Comparison of ENCODE assay signal across 19 cellular contexts in the genomic region with DNA sequence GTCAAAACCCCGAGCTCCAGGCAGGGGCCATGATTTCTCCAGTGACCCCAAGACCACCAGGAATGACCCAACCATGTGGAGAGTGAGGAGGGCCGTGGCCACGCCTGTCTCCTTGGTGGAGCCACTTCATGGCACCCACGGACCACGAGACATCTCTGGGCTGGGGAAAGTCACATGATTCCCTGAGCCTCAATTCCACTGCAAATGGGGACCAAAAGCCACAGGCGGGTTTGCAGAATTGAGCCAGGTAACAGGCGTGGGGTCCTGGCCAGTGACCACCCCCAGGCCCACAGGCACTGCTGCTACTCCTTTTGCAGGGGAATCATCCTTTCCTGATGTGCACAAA.
A peak's percentile ranks its signal among the peaks of the same experiment; 100 is the strongest.
DNase-seq lines count a peak whose midpoint lies in the region; ATAC-seq, FAIRE-seq and TF ChIP-seq lines count a peak whose summit lies in the region.
"Had no signal": no experiment of that assay in that cellular context is flagged by ENCODE, and none has a peak within 500 bp of the region (broad histone marks: within the 10 kb centered on the region; RNA-seq: fewer than 3 reads in every experiment).

No MANE protein-coding gene starts in this region.

- H3K9me3 ChIP-seq in kidney (ENCODE audit: control insufficient read depth in 1 of 2, low read length in 2 of 2), result no peaks in the 10 kb centered on the region
- no peaks in the 10 kb centered on the region for H3K9me3 ChIP-seq in sigmoid colon
- H3K9me3 ChIP-seq in smooth muscle cell (replicated peaks; ENCODE audit: low read depth), result no peaks in the 10 kb centered on the region
- H3K9me3 ChIP-seq: A549, BE2C had no signal

- no peaks in the 10 kb centered on the region for H3K36me3 ChIP-seq in H7 (replicated peaks; ENCODE audit: control insufficient read depth, insufficient read depth, low read length)
- no peaks in the 10 kb centered on the region for H3K36me3 ChIP-seq in kidney (ENCODE audit: control insufficient read depth in 1 of 2, insufficient read depth in 2 of 2, low read length in 2 of 2)
- H3K36me3 ChIP-seq in sigmoid colon, result no peaks in the 10 kb centered on the region
- H3K36me3 ChIP-seq in smooth muscle cell (ENCODE audit: low read depth), result no peaks in the 10 kb centered on the region
- H3K36me3 ChIP-seq: BE2C had no signal

- no peak for TF ChIP-seq EP300 in sigmoid colon (IDR thresholded peaks at IDR 0.05)

- TF ChIP-seq CTCF in CD14-positive monocyte (IDR thresholded peaks at IDR 0.05) (no peak), kidney (IDR thresholded peaks at IDR 0.05; ENCODE audit: borderline replicate concordance, extremely low read depth, insufficient read depth) (no peak), sigmoid colon (IDR thresholded peaks at IDR 0.05) (no peak), smooth muscle cell (IDR thresholded peaks at IDR 0.05; ENCODE audit: borderline replicate concordance, insufficient read depth, poor library complexity, severe bottlenecking) (no peak)

- H3K27ac ChIP-seq in kidney (ENCODE audit: low read depth in 2 of 2, low read length in 2 of 2) (no peak overlapping the region), sigmoid colon (no peak overlapping the region), smooth muscle cell (ENCODE audit: low read depth) (no peak overlapping the region)
- H3K27ac ChIP-seq: C4-2B, HL-60 had no signal

- 77 to 87% methylated on average over 7 of the region's 7 CpGs for WGBS in sigmoid colon, 2 donors
- 84% methylated on average over 7 of the region's 7 CpGs for WGBS in smooth muscle cell (ENCODE audit: low lambda C conversion rate)

- no peak overlapping the region for H3K27ac Mint-ChIP-seq in CD14-positive monocyte
- H3K27ac Mint-ChIP-seq: CD8-positive, alpha-beta T cell; GM23338 had no signal

- peaks cover 0 to 2% (median 0%) of the 10 kb centered on the region in 7 donors for H3K9me3 Mint-ChIP-seq in CD14-positive monocyte
- H3K9me3 Mint-ChIP-seq: CD8-positive, alpha-beta T cell; GM23338; H9 had no signal

- H2AFZ ChIP-seq in smooth muscle cell (ENCODE audit: low read depth), result no peak overlapping the region
- H2AFZ ChIP-seq: GM23338 had no signal

- no peak for TF ChIP-seq POLR2A in sigmoid colon (IDR thresholded peaks at IDR 0.05)

- peaks cover 4 to 11% (median 5%) of the 10 kb centered on the region in 3 donors for H3K27me3 Mint-ChIP-seq in CD14-positive monocyte (ENCODE audit: low read depth in 3 of 3)

- H3K79me2 ChIP-seq in smooth muscle cell (ENCODE audit: low read depth), result no peaks in the 10 kb centered on the region

- H4K20me1 ChIP-seq in smooth muscle cell (ENCODE audit: low read depth), result peaks cover 7% of the 10 kb centered on the region

- ATAC-seq in GM18498 (IDR thresholded peaks at IDR 0.05; ENCODE audit: unreplicated experiment), result no peak
- ATAC-seq: A549; CD8-positive, alpha-beta T cell; GM23338 had no signal

- no peak overlapping the region for H3K4me3 ChIP-seq in H7 (ENCODE audit: insufficient read depth, low read depth, low read length)
- H3K4me3 ChIP-seq in kidney (ENCODE audit: low read length in 2 of 2), result no peak overlapping the region
- H3K4me3 ChIP-seq in sigmoid colon, result no peak overlapping the region
- H3K4me3 ChIP-seq in smooth muscle cell, result no peak overlapping the region
- H3K4me3 ChIP-seq: A549, GM23338 had no signal

- H3K27me3 ChIP-seq in H7 (ENCODE audit: control insufficient read depth, insufficient read depth, low read length) (no peaks in the 10 kb centered on the region), sigmoid colon (no peaks in the 10 kb centered on the region), smooth muscle cell (ENCODE audit: low read depth) (no peaks in the 10 kb centered on the region)
- H3K27me3 ChIP-seq: BE2C had no signal

- DNase-seq in CD14-positive monocyte (ENCODE audit: low spot score) (peak; percentile 5), H7 (peak; percentile 31), kidney (peak; percentile 46), sigmoid colon (peak; percentile 37), smooth muscle cell (lab: John Stamatoyannopoulos, UW; ENCODE audit: unreplicated experiment) (no peak), NCI-H1694 (lab: John Stamatoyannopoulos, UW) (no peak)
- DNase-seq: BE2C; CD8-positive, alpha-beta T cell; DMS153; EL had no signal

- intact Hi-C loops in CD14-positive monocyte (cut with micrococcal nuclease) (no loop called here), kidney (cut with DNase I) (no loop called here), sigmoid colon (cut with DNase I) (no loop called here)

- no peaks in the 10 kb centered on the region for H3F3A ChIP-seq in smooth muscle cell (ENCODE audit: low read depth)

- H3K4me1 Mint-ChIP-seq in CD14-positive monocyte, result peaks cover 2% of the 10 kb centered on the region

- H3K4me1 ChIP-seq in kidney (ENCODE audit: control insufficient read depth in 1 of 2, insufficient read depth in 1 of 2, low read depth in 1 of 2, low read length in 2 of 2) (no peaks in the 10 kb centered on the region), sigmoid colon (no peaks in the 10 kb centered on the region), smooth muscle cell (ENCODE audit: low read depth) (no peaks in the 10 kb centered on the region)

- no peak overlapping the region for H3K4me2 ChIP-seq in smooth muscle cell
- H3K4me2 ChIP-seq: A549, GM23338 had no signal

- H3K4me3 Mint-ChIP-seq in CD14-positive monocyte, result no peak overlapping the region
- H3K4me3 Mint-ChIP-seq: CD8-positive, alpha-beta T cell; GM23338; H9 had no signal

- no peaks in the 10 kb centered on the region for H3K36me3 Mint-ChIP-seq in CD14-positive monocyte
- H3K36me3 Mint-ChIP-seq: CD8-positive, alpha-beta T cell had no signal

- FAIRE-seq in kidney (lab: Jason Lieb, UNC), result no peak
- FAIRE-seq: A549, D721Med, G401.6, GM12891 had no signal

- no peak overlapping the region for H3K9ac ChIP-seq in kidney (ENCODE audit: low read length in 2 of 2)
- H3K9ac ChIP-seq in smooth muscle cell (ENCODE audit: low read depth), result no peak overlapping the region

Comparison
In these comparisons a context has a peak if more than half of its experiments do, and no peak if none do; other contexts are left out.
1. DNase-seq: peak in CD14-positive monocyte (single experiment), H7 (single experiment), kidney (single experiment) and sigmoid colon (single experiment); none in smooth muscle cell (single experiment) and NCI-H1694 (single experiment).